ENCODE assay signal across 16 cellular contexts in genomic region chr5:128644863-128645262, GRCh38.
DNase-seq lines count a peak whose midpoint lies in the region; ATAC-seq and TF ChIP-seq lines count a peak whose summit lies in the region.
"Had no signal": no experiment of that assay in that cellular context is flagged by ENCODE, and none has a peak within 500 bp of the region (broad histone marks: within the 10 kb centered on the region; RNA-seq: fewer than 3 reads in every experiment).

No MANE protein-coding gene starts in this region.

- H4K20me1 ChIP-seq in MM.1S (ENCODE audit: insufficient read depth, low read length), result no peaks in the 10 kb centered on the region
- H4K20me1 ChIP-seq: BLaER1 treated with 17β-estradiol and CSF1 and Interleukin-3, amounts not matched to agents 10 nM and 100 nM had no signal

- H3K9me2 ChIP-seq in MM.1S (replicated peaks; ENCODE audit: insufficient read depth, low read length), result no peaks in the 10 kb centered on the region

- no peak overlapping the region for H3K4me2 ChIP-seq in MM.1S (ENCODE audit: low read depth, low read length)
- H3K4me2 ChIP-seq: BLaER1 treated with 17β-estradiol and CSF1 and Interleukin-3, amounts not matched to agents 10 nM and 100 nM had no signal

- no peaks in the 10 kb centered on the region for H3F3A ChIP-seq in MM.1S (ENCODE audit: insufficient read depth, low read length)

- no peak overlapping the region for H3K9ac ChIP-seq in MM.1S (ENCODE audit: low read length)
- H3K9ac ChIP-seq: BLaER1 treated with 17β-estradiol and CSF1 and Interleukin-3, amounts not matched to agents 10 nM and 100 nM had no signal

- H3K9me3 ChIP-seq in MM.1S (replicated peaks; ENCODE audit: insufficient read depth, low read length), result no peaks in the 10 kb centered on the region
- H3K9me3 ChIP-seq: BLaER1 treated with 17β-estradiol and CSF1 and Interleukin-3, amounts not matched to agents 10 nM and 100 nM; right atrium auricular region; uterus had no signal

- no peaks in the 10 kb centered on the region for H3K79me2 ChIP-seq in MM.1S (ENCODE audit: low read length)

- ATAC-seq in GM21619 (IDR thresholded peaks at IDR 0.05; ENCODE audit: unreplicated experiment), result no peak

- DNase-seq in EH (ENCODE audit: low read depth) (peak; percentile 94), MM.1S (peak; percentile 18), cardiac fibroblast (ENCODE audit: low read depth in 2 of 2) (peak; percentile 60 to 76), myocyte (ENCODE audit: low read depth) (peak; percentile 25), occipital lobe (lab: John Stamatoyannopoulos, UW) (no peak), Ammon's horn (ENCODE audit: low spot score) (no peak), anterior cingulate cortex (lab: John Stamatoyannopoulos, UW) (no peak)
- DNase-seq: activated CD8-positive, alpha-beta memory T cell treated with anti-CD3 and anti-CD28 coated beads, Interleukin-2, amount 50 U/mL, for 48 hours; H7; kidney; stimulated activated naive CD4-positive, alpha-beta T cell treated with Interleukin-2 at 50 U/mL for 16 hours; uterus; WERI-Rb-1 had no signal

- H3K4me3 ChIP-seq in MM.1S (ENCODE audit: low read length), result no peak overlapping the region
- H3K4me3 ChIP-seq in cardiac fibroblast (replicated peaks in 1 of 2; ENCODE audit: low read depth in 2 of 2, low read length in 2 of 2), result peak overlapping the region in 1 of 2 donors; percentile 26
- H3K4me3 ChIP-seq: BLaER1 treated with 17β-estradiol and CSF1 and Interleukin-3, amounts not matched to agents 10 nM and 100 nM; right atrium auricular region; uterus had no signal

- no peak overlapping the region for H2AFZ ChIP-seq in MM.1S (ENCODE audit: low read length)

- TF ChIP-seq CTCF in MM.1S (IDR thresholded peaks at IDR 0.05; ENCODE audit: low read length), result no peak
- TF ChIP-seq CTCF in cardiac fibroblast (IDR thresholded peaks at IDR 0.05; ENCODE audit: low read depth, low read length), result no peak

- no peaks in the 10 kb centered on the region for H3K27me3 ChIP-seq in MM.1S (replicated peaks; ENCODE audit: insufficient read depth, low read length)
- H3K27me3 ChIP-seq: BLaER1 treated with 17β-estradiol and CSF1 and Interleukin-3, amounts not matched to agents 10 nM and 100 nM; right atrium auricular region; uterus had no signal

- H3K27ac ChIP-seq in MM.1S (ENCODE audit: low read length), result no peak overlapping the region
- H3K27ac ChIP-seq: BLaER1 treated with 17β-estradiol and CSF1 and Interleukin-3, amounts not matched to agents 10 nM and 100 nM; right atrium auricular region; uterus; WERI-Rb-1 had no signal

- no peaks in the 10 kb centered on the region for H3K4me1 ChIP-seq in MM.1S (ENCODE audit: low read length)
- H3K4me1 ChIP-seq: BLaER1 treated with 17β-estradiol and CSF1 and Interleukin-3, amounts not matched to agents 10 nM and 100 nM; right atrium auricular region; uterus had no signal

- H3K36me3 ChIP-seq in MM.1S (replicated peaks; ENCODE audit: insufficient read depth, low read length), result no peaks in the 10 kb centered on the region
- H3K36me3 ChIP-seq: BLaER1 treated with 17β-estradiol and CSF1 and Interleukin-3, amounts not matched to agents 10 nM and 100 nM; right atrium auricular region; uterus; WERI-Rb-1 had no signal

Comparison
In these comparisons a context has a peak if more than half of its experiments do, and no peak if none do; other contexts are left out.
1. DNase-seq: peak in EH (single experiment), MM.1S (single experiment), cardiac fibroblast (2 of 2) and myocyte (single experiment); none in occipital lobe (single experiment), Ammon's horn (single experiment) and anterior cingulate cortex (0 of 58).